ENCODE assay signal across 8 cellular contexts in genomic region chrX:9677098-9677739, GRCh38.
DNase-seq lines count a peak whose midpoint lies in the region; ATAC-seq lines count a peak whose summit lies in the region.

No MANE protein-coding gene starts in this region.

- in situ Hi-C loops in G401 (cut with HindIII; ENCODE audit: low sequenced_read_pairs), result no loop called here

- peaks cover 22% of the 10 kb centered on the region for H3K4me1 Mint-ChIP-seq in T-helper 2 cell treated with Interferon-gamma antibody and Interleukin-4, amounts not matched to agents 5 μg/mL and 100 μg/mL, for 36 hours (ENCODE audit: low read depth)

- ATAC-seq in HG03108 (IDR thresholded peaks at IDR 0.05; ENCODE audit: unreplicated experiment), result peak; percentile 97

- peak; percentile 11 for DNase-seq in stimulated activated naive CD4-positive, alpha-beta T cell treated with Interleukin-2 at 50 U/mL for 16 hours (lab: John Stamatoyannopoulos, UW)
- DNase-seq in stimulated activated naive CD4-positive, alpha-beta T cell (lab: John Stamatoyannopoulos, UW), result no peak
- peak; percentile 45 for DNase-seq in T-helper 2 cell treated with Interferon-gamma antibody and Interleukin-4, amounts not matched to agents 5 μg/mL and 100 μg/mL, for 36 hours (ENCODE audit: low spot score)
- DNase-seq in lung microvascular endothelial cell (ENCODE audit: low read depth in 2 of 2), result peak; percentile 25 to 86
- no peak for DNase-seq in middle frontal gyrus (ENCODE audit: extremely low spot score, low spot score)
- no peak for DNase-seq in G401 (ENCODE audit: low spot score)
- DNase-seq in NCI-H510A (lab: John Stamatoyannopoulos, UW), result no peak

- no peaks in the 10 kb centered on the region for H3K27me3 Mint-ChIP-seq in T-helper 2 cell treated with Interferon-gamma antibody and Interleukin-4, amounts not matched to agents 5 μg/mL and 100 μg/mL, for 36 hours (ENCODE audit: low read depth)

- H3K9me3 Mint-ChIP-seq in T-helper 2 cell treated with Interferon-gamma antibody and Interleukin-4, amounts not matched to agents 5 μg/mL and 100 μg/mL, for 36 hours, result peaks cover 31% of the 10 kb centered on the region

- H3K36me3 Mint-ChIP-seq in T-helper 2 cell treated with Interferon-gamma antibody and Interleukin-4, amounts not matched to agents 5 μg/mL and 100 μg/mL, for 36 hours (ENCODE audit: low read depth), result peaks cover 64% of the 10 kb centered on the region

- peak overlapping the region; percentile 85 for H3K27ac Mint-ChIP-seq in T-helper 2 cell treated with Interferon-gamma antibody and Interleukin-4, amounts not matched to agents 5 μg/mL and 100 μg/mL, for 36 hours

- H3K4me3 Mint-ChIP-seq in T-helper 2 cell treated with Interferon-gamma antibody and Interleukin-4, amounts not matched to agents 5 μg/mL and 100 μg/mL, for 36 hours, result peak overlapping the region; percentile 61

Comparison
In these comparisons a context has a peak if more than half of its experiments do, and no peak if none do; other contexts are left out.
1. DNase-seq: peak in stimulated activated naive CD4-positive, alpha-beta T cell treated with Interleukin-2 at 50 U/mL for 16 hours (single experiment), T-helper 2 cell treated with Interferon-gamma antibody and Interleukin-4, amounts not matched to agents 5 μg/mL and 100 μg/mL, for 36 hours (single experiment) and lung microvascular endothelial cell (2 of 2); none in stimulated activated naive CD4-positive, alpha-beta T cell (0 of 6), middle frontal gyrus (single experiment), G401 (single experiment) and NCI-H510A (single experiment).